19 cellular contexts compared by ENCODE assay signal in genomic region chr7:23213755-23214154, GRCh38. TPM values are rescaled to one million over a fixed set of nuclear protein-coding genes. Genes with fewer than 3 reads are reported as not detected.
"Had no signal": no experiment of that assay in that cellular context is flagged by ENCODE, and none has a peak within 500 bp of the region (broad histone marks: within the 10 kb centered on the region; RNA-seq: fewer than 3 reads in every experiment).

No MANE protein-coding gene starts in this region.

- H3K27ac ChIP-seq: coronary artery, gastrocnemius medialis, neural progenitor cell, parathyroid adenoma, right lobe of liver, thoracic aorta, tibial nerve, vagina had no signal

- DNase-seq: effector memory CD8-positive, alpha-beta T cell; foreskin fibroblast; gastrocnemius medialis; head of caudate nucleus; naive B cell; right lobe of liver; stimulated activated CD4-positive, alpha-beta T cell treated with anti-CD3 and anti-CD28 coated beads, Interleukin-2, amount 100 ng/mL, for 24 hours; stimulated activated CD4-positive, alpha-beta T cell treated with anti-CD3 and anti-CD28 coated beads, Interleukin-4, amount 100 ng/mL, for 24 hours; stimulated activated naive CD8-positive, alpha-beta T cell treated with anti-CD3 and anti-CD28 coated beads, Interleukin-15, Interleukin-2, amounts not matched to agents 100 U/mL and 50 U/mL, for 24 hours; substantia nigra had no signal

- H3K27me3 ChIP-seq: gastrocnemius medialis, neural progenitor cell, right lobe of liver, tibial nerve, vagina had no signal

- H3K36me3 ChIP-seq: gastrocnemius medialis, neural progenitor cell, right lobe of liver, thoracic aorta, tibial nerve, vagina had no signal

- H3K9me3 ChIP-seq: gastrocnemius medialis, right lobe of liver, thoracic aorta, tibial nerve, vagina had no signal

- H3K4me3 ChIP-seq: coronary artery, gastrocnemius medialis, lung, neural progenitor cell, right lobe of liver, thoracic aorta, tibial nerve, vagina had no signal

- H3K4me1 ChIP-seq: gastrocnemius medialis, neural progenitor cell, parathyroid adenoma, right lobe of liver, tibial nerve, vagina had no signal

- FAIRE-seq: keratinocyte had no signal

RNA-seq across cellular contexts. Expression of gene GPNMB, which starts 32.8 kb away (rescaled TPM):
- total RNA-seq: natural killer cell treated with Interleukin-12 subunit alpha and Interleukin-12 subunit beta and Interleukin-15 and Interleukin-18, amount 100 ng/mL, for 72 hours had no signal
